Comparison of ENCODE assay signal across 15 cellular contexts in the genomic region with DNA sequence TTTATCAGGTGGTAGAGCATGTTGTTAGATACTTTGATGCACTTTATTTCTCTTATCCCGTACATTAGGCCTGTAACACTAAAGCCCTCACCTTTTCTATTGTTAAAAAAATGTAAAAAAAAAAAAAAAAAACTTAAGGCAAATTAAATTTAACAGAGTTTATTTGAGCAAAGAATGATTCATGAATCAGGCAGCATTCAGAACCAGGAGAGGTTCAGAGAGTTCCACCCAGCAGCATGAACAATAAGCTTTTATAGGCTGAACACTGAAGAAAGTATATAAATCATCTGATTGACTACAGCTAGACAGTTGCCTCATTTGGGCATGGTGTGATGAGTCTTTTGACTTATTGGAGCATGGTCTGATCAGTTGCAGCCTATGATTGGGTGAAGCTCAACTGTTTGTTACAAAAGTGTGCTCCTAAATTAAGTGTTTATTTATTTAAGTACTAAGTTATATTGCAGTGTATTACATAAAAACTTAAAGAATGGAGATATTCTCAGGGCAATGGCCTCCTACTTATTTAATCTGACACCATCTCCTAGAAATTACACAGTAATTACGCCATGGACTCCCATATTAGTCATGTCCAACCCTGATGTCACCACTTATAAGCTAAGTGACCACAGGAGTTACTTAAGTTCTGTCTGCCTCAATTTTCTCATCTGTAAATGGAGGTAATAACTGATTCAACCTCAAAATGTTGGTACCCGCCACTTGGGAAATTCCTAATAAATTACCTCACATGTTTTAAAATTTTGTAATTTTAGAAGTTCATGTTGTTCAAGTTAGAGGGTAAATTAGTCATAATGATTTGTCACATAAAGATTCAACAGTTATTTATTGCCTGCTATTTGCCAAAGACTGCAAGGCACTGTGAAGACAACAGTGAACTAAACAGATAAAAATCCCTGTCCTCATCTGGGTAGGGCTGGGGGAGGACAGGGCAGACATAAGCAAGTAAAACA. TPM values are rescaled to one million over a fixed set of nuclear protein-coding genes. Genes with fewer than 3 reads are reported as not detected.
DNase-seq lines count a peak whose midpoint lies in the region; ATAC-seq, FAIRE-seq and TF ChIP-seq lines count a peak whose summit lies in the region.
"Had no signal": no experiment of that assay in that cellular context is flagged by ENCODE, and none has a peak within 500 bp of the region (broad histone marks: within the 10 kb centered on the region; RNA-seq: fewer than 3 reads in every experiment).

No MANE protein-coding gene starts in this region.

- no peak overlapping the region for H3K4me3 Mint-ChIP-seq in astrocyte (ENCODE audit: unreplicated experiment)
- H3K4me3 Mint-ChIP-seq in activated CD8-positive, alpha-beta T cell treated with anti-CD3 and anti-CD28 coated beads, Interleukin-2, amount 10 ng/mL, durations not matched to agents 7 days and 5 days, result no peak overlapping the region
- H3K4me3 Mint-ChIP-seq: activated CD4-positive, alpha-beta memory T cell treated with anti-CD3 and anti-CD28 coated beads, Interleukin-2, amount 10 ng/mL, durations not matched to agents 7 days and 5 days; activated naive CD4-positive, alpha-beta T cell treated with anti-CD3 and anti-CD28 coated beads for 36 hours had no signal

- no peaks in the 10 kb centered on the region for H3K79me2 ChIP-seq in astrocyte (ENCODE audit: insufficient read depth, low read length)

- POLR2A ChIA-PET in activated CD8-positive, alpha-beta T cell treated with anti-CD3 and anti-CD28 coated beads, Interleukin-2, amount 10 ng/mL, durations not matched to agents 7 days and 5 days (lab: Charles Lee), result no interaction called here

- no peaks in the 10 kb centered on the region for H3K36me3 Mint-ChIP-seq in astrocyte (ENCODE audit: low read depth, unreplicated experiment)
- no peaks in the 10 kb centered on the region for H3K36me3 Mint-ChIP-seq in activated CD8-positive, alpha-beta T cell treated with anti-CD3 and anti-CD28 coated beads, Interleukin-2, amount 10 ng/mL, durations not matched to agents 7 days and 5 days (ENCODE audit: low read depth)

- CTCF ChIA-PET in activated CD8-positive, alpha-beta T cell treated with anti-CD3 and anti-CD28 coated beads, Interleukin-2, amount 10 ng/mL, durations not matched to agents 7 days and 5 days (lab: Charles Lee), result no interaction called here

- no peaks in the 10 kb centered on the region for H3K9me3 ChIP-seq in astrocyte (ENCODE audit: insufficient read depth, low read depth, low read length)
- H3K9me3 ChIP-seq: BLaER1, right atrium auricular region, thoracic aorta had no signal

- H3K9me3 Mint-ChIP-seq in astrocyte (ENCODE audit: unreplicated experiment), result no peaks in the 10 kb centered on the region
- no peaks in the 10 kb centered on the region for H3K9me3 Mint-ChIP-seq in activated CD8-positive, alpha-beta T cell treated with anti-CD3 and anti-CD28 coated beads, Interleukin-2, amount 10 ng/mL, durations not matched to agents 7 days and 5 days (ENCODE audit: insufficient read depth)
- H3K9me3 Mint-ChIP-seq: activated CD4-positive, alpha-beta memory T cell treated with anti-CD3 and anti-CD28 coated beads, Interleukin-2, amount 10 ng/mL, durations not matched to agents 7 days and 5 days; activated naive CD4-positive, alpha-beta T cell treated with anti-CD3 and anti-CD28 coated beads for 36 hours had no signal

- ATAC-seq in GM21619 (IDR thresholded peaks at IDR 0.05; ENCODE audit: unreplicated experiment), result no peak
- ATAC-seq in activated CD8-positive, alpha-beta T cell treated with anti-CD3 and anti-CD28 coated beads, Interleukin-2, amount 10 ng/mL, durations not matched to agents 7 days and 5 days, result no peak

- no peak overlapping the region for H3K9ac ChIP-seq in astrocyte (ENCODE audit: low read length)
- H3K9ac ChIP-seq: BLaER1 had no signal

- no peaks in the 10 kb centered on the region for H4K20me1 ChIP-seq in astrocyte (ENCODE audit: insufficient read depth, low read length)
- H4K20me1 ChIP-seq: BLaER1 had no signal

- H3K36me3 ChIP-seq in astrocyte (ENCODE audit: insufficient read depth, low read length) (no peaks in the 10 kb centered on the region), kidney epithelial cell (ENCODE audit: control insufficient read depth, insufficient read depth, low read length) (no peaks in the 10 kb centered on the region)
- H3K36me3 ChIP-seq: BLaER1, right atrium auricular region, thoracic aorta had no signal

- H3K4me2 ChIP-seq in astrocyte (ENCODE audit: low read length), result peak overlapping the region; percentile 29
- H3K4me2 ChIP-seq: BLaER1 had no signal

- DNase-seq in AG08396 (ENCODE audit: low spot score), result peak; percentile 25
- DNase-seq in HS-5 (ENCODE audit: low read depth), result peak; percentile 95
- peak; percentile 99 for DNase-seq in astrocyte (ENCODE audit: low read depth)
- peak; percentile 49 for DNase-seq in kidney epithelial cell (ENCODE audit: low read depth)
- DNase-seq in GM19238 (ENCODE audit: insufficient read length, low spot score), result no peak
- no peak for DNase-seq in activated CD8-positive, alpha-beta T cell treated with anti-CD3 and anti-CD28 coated beads, Interleukin-2, amount 10 ng/mL, durations not matched to agents 7 days and 5 days
- DNase-seq in NCI-H1694 treated with DMSO at 0.1 percent for 48 hours (lab: John Stamatoyannopoulos, UW), result no peak
- DNase-seq: activated CD4-positive, alpha-beta memory T cell treated with anti-CD3 and anti-CD28 coated beads, Interleukin-2, amount 10 ng/mL, durations not matched to agents 7 days and 5 days; activated naive CD4-positive, alpha-beta T cell treated with anti-CD3 and anti-CD28 coated beads for 36 hours; NCI-H82 had no signal

- no peak overlapping the region for H2AFZ ChIP-seq in astrocyte (ENCODE audit: low read depth, low read length)

- H3K4me1 Mint-ChIP-seq in astrocyte (ENCODE audit: low read depth, unreplicated experiment), result no peaks in the 10 kb centered on the region
- H3K4me1 Mint-ChIP-seq in activated CD8-positive, alpha-beta T cell treated with anti-CD3 and anti-CD28 coated beads, Interleukin-2, amount 10 ng/mL, durations not matched to agents 7 days and 5 days (ENCODE audit: low read depth), result no peaks in the 10 kb centered on the region
- H3K4me1 Mint-ChIP-seq: activated CD4-positive, alpha-beta memory T cell treated with anti-CD3 and anti-CD28 coated beads, Interleukin-2, amount 10 ng/mL, durations not matched to agents 7 days and 5 days had no signal

- peak; percentile 85 for FAIRE-seq in astrocyte (lab: Jason Lieb, UNC)
- FAIRE-seq: H1 had no signal

- H3K4me1 ChIP-seq in astrocyte (ENCODE audit: insufficient read depth, low read length), result peaks cover 10% of the 10 kb centered on the region
- H3K4me1 ChIP-seq: BLaER1, right atrium auricular region had no signal

- peak overlapping the region; percentile 85 for H3K27ac ChIP-seq in astrocyte (ENCODE audit: low read depth, low read length)
- H3K27ac ChIP-seq: BLaER1, right atrium auricular region, thoracic aorta had no signal

- H3K27ac Mint-ChIP-seq in astrocyte (ENCODE audit: unreplicated experiment), result no peak overlapping the region
- H3K27ac Mint-ChIP-seq in activated CD8-positive, alpha-beta T cell treated with anti-CD3 and anti-CD28 coated beads, Interleukin-2, amount 10 ng/mL, durations not matched to agents 7 days and 5 days, result no peak overlapping the region
- H3K27ac Mint-ChIP-seq: activated CD4-positive, alpha-beta memory T cell treated with anti-CD3 and anti-CD28 coated beads, Interleukin-2, amount 10 ng/mL, durations not matched to agents 7 days and 5 days; activated naive CD4-positive, alpha-beta T cell treated with anti-CD3 and anti-CD28 coated beads for 36 hours had no signal

- H3K4me3 ChIP-seq in astrocyte (ENCODE audit: insufficient read depth, low read depth, low read length), result no peak overlapping the region
- H3K4me3 ChIP-seq in kidney epithelial cell (ENCODE audit: low read depth, low read length), result no peak overlapping the region
- H3K4me3 ChIP-seq: BLaER1, right atrium auricular region, thoracic aorta had no signal

- H3K27me3 ChIP-seq in astrocyte (ENCODE audit: insufficient read depth, low read length) (no peaks in the 10 kb centered on the region), kidney epithelial cell (ENCODE audit: control insufficient read depth, insufficient read depth, low read length) (no peaks in the 10 kb centered on the region)
- H3K27me3 ChIP-seq: BLaER1, right atrium auricular region had no signal

- TF ChIP-seq CTCF in astrocyte (IDR thresholded peaks at IDR 0.05; ENCODE audit: insufficient read depth, low read depth, low read length) (no peak), kidney epithelial cell (IDR thresholded peaks at IDR 0.05; ENCODE audit: insufficient read depth, low read length, poor library complexity, severe bottlenecking) (no peak)

- H3K27me3 Mint-ChIP-seq in astrocyte (ENCODE audit: low read depth, unreplicated experiment), result no peaks in the 10 kb centered on the region
- peaks cover 28% of the 10 kb centered on the region for H3K27me3 Mint-ChIP-seq in activated CD8-positive, alpha-beta T cell treated with anti-CD3 and anti-CD28 coated beads, Interleukin-2, amount 10 ng/mL, durations not matched to agents 7 days and 5 days (ENCODE audit: low read depth)

RNA-seq across cellular contexts. Expression of a gene that starts 15.1 kb away (rescaled TPM):
- total RNA-seq in astrocyte (not detected in 2 replicates), kidney epithelial cell (under 0.01 and 0.04 TPM in 2 replicates)
- total RNA-seq in activated CD8-positive, alpha-beta T cell treated with anti-CD3 and anti-CD28 coated beads, Interleukin-2, amount 10 ng/mL, durations not matched to agents 7 days and 5 days, result not detected
- total RNA-seq: activated CD4-positive, alpha-beta memory T cell treated with anti-CD3 and anti-CD28 coated beads, Interleukin-2, amount 10 ng/mL, durations not matched to agents 7 days and 5 days; activated naive CD4-positive, alpha-beta T cell treated with anti-CD3 and anti-CD28 coated beads for 36 hours; H1; right atrium auricular region; thoracic aorta had no signal

RNA-seq across cellular contexts. Expression of a gene that starts 41.6 kb away (rescaled TPM):
- 36.8 and 44.9 TPM in 2 replicates for total RNA-seq in astrocyte
- total RNA-seq in kidney epithelial cell, result 10.6 and 13.9 TPM in 2 replicates
- total RNA-seq in activated CD8-positive, alpha-beta T cell treated with anti-CD3 and anti-CD28 coated beads, Interleukin-2, amount 10 ng/mL, durations not matched to agents 7 days and 5 days, result 1 to 10 TPM; 2.5 to 4.3 TPM

Comparison
In these comparisons a context has a peak if more than half of its experiments do, and no peak if none do; other contexts are left out.
1. DNase-seq: peak in AG08396 (single experiment), HS-5 (single experiment), astrocyte (single experiment) and kidney epithelial cell (single experiment); none in GM19238 (single experiment), activated CD8-positive, alpha-beta T cell treated with anti-CD3 and anti-CD28 coated beads, Interleukin-2, amount 10 ng/mL, durations not matched to agents 7 days and 5 days (single experiment) and NCI-H1694 treated with DMSO at 0.1 percent for 48 hours (single experiment).